ENCODE assay signal across 10 cellular contexts in genomic region chr10:86366902-86367338, GRCh38. TPM values are rescaled to one million over a fixed set of nuclear protein-coding genes. Genes with fewer than 3 reads are reported as not detected.
DNase-seq lines count a peak whose midpoint lies in the region; ATAC-seq and TF ChIP-seq lines count a peak whose summit lies in the region.
"Had no signal": no experiment of that assay in that cellular context is flagged by ENCODE, and none has a peak within 500 bp of the region (broad histone marks: within the 10 kb centered on the region; RNA-seq: fewer than 3 reads in every experiment).

No MANE protein-coding gene starts in this region.

- H3K4me1 Mint-ChIP-seq in activated B cell treated with CpG ODN at 0.5 μM for 24 hours: peaks cover 22% of the 10 kb centered on the region

- no peaks in the 10 kb centered on the region for H3K36me3 ChIP-seq in thyroid gland

- ATAC-seq in activated B cell treated with CpG ODN at 0.5 μM for 24 hours (ENCODE audit: low read depth): no peak
- no peak for ATAC-seq in GM18870 (IDR thresholded peaks at IDR 0.05; ENCODE audit: unreplicated experiment)

- intact Hi-C loops in activated B cell treated with CpG ODN at 0.5 μM for 24 hours (cut with micrococcal nuclease): no loop called here
- intact Hi-C loops in thyroid gland (cut with DNase I): loop anchor here (10.0 kb wide), 1 partner anchor 372 kb away; no protein-coding TSS in a partner anchor

- DNase-seq in NCI-H1105 (lab: John Stamatoyannopoulos, UW) (peak; percentile 16), NCI-H1105 treated with DMSO at 0.1 percent for 48 hours (lab: John Stamatoyannopoulos, UW) (no peak), activated B cell treated with CpG ODN at 0.5 μM for 24 hours (no peak), thyroid gland (no peak), OCI-M2 (lab: John Stamatoyannopoulos, UW; ENCODE audit: unreplicated experiment) (no peak), A172 (ENCODE audit: low spot score) (no peak)
- DNase-seq: activated naive CD4-positive, alpha-beta T cell had no signal

- H3K27me3 Mint-ChIP-seq in activated B cell treated with CpG ODN at 0.5 μM for 24 hours: peaks cover 63% of the 10 kb centered on the region

- H3K4me3 ChIP-seq in thyroid gland (replicated peaks in 1 of 3): peak overlapping the region; percentile 10 to 65 (median 25)

- H3K27me3 ChIP-seq in layer of hippocampus (ENCODE audit: control insufficient read depth, insufficient read depth, low read length): peaks cover 2% of the 10 kb centered on the region
- H3K27me3 ChIP-seq in thyroid gland: no peaks in the 10 kb centered on the region

- POLR2A ChIA-PET in activated B cell treated with CpG ODN at 0.5 μM for 24 hours (lab: Charles Lee): interaction anchor here (0.6 kb wide), 1 partner anchor 1229 kb away, joined by 3 read pairs; no protein-coding TSS in a partner anchor

- 0% methylated on average over 1 of the region's 56 CpGs; no CpG with 5 or more reads in 1 of the 2 donors for WGBS in thyroid gland, 2 donors

- CTCF ChIA-PET in activated B cell treated with CpG ODN at 0.5 μM for 24 hours (lab: Charles Lee): interaction anchor here (1.1 kb wide), 1 partner anchor 11 kb away, joined by 3 read pairs; no protein-coding TSS in a partner anchor

- peak overlapping the region; percentile 83 for H3K27ac ChIP-seq in layer of hippocampus (ENCODE audit: low read depth, low read length)
- peak overlapping the region in 1 of 3 donors; percentile 58 for H3K27ac ChIP-seq in thyroid gland
- H3K27ac ChIP-seq: 22Rv1 had no signal

- peak overlapping the region; percentile 11 for H3K4me3 Mint-ChIP-seq in activated B cell treated with CpG ODN at 0.5 μM for 24 hours

- no peaks in the 10 kb centered on the region for H3K9me3 ChIP-seq in thyroid gland

- no peak for TF ChIP-seq CTCF in activated B cell treated with CpG ODN at 0.5 μM for 24 hours (IDR thresholded peaks at IDR 0.05)
- TF ChIP-seq CTCF in thyroid gland (IDR thresholded peaks at IDR 0.05): no peak

- H3K9me3 Mint-ChIP-seq in activated B cell treated with CpG ODN at 0.5 μM for 24 hours: no peaks in the 10 kb centered on the region

- H3K27ac Mint-ChIP-seq in activated B cell treated with CpG ODN at 0.5 μM for 24 hours: no peak overlapping the region

- H3K36me3 Mint-ChIP-seq in activated B cell treated with CpG ODN at 0.5 μM for 24 hours (ENCODE audit: low read depth): no peaks in the 10 kb centered on the region

- peaks cover 14 to 32% of the 10 kb centered on the region in 2 donors for H3K4me1 ChIP-seq in thyroid gland

- TF ChIP-seq POLR2A in thyroid gland (IDR thresholded peaks at IDR 0.05): no peak

RNA-seq across cellular contexts. Expression of gene GRID1, which starts 0.3 kb away (rescaled TPM):
- not detected in 2 replicates for total RNA-seq in activated B cell treated with CpG ODN at 0.5 μM for 24 hours
- total RNA-seq in thyroid gland: 10 to 100 TPM; 17.2 to 28.1 (median 23.6) TPM
- total RNA-seq in A172 (2014; rRNA removed; shearing (Covaris generic)): 4.9 and 5.2 TPM in 2 replicates
